ENCODE assay signal across 8 cellular contexts in genomic region chr12:82108615-82109014, GRCh38.
"Had no signal": no experiment of that assay in that cellular context is flagged by ENCODE, and none has a peak within 500 bp of the region (broad histone marks: within the 10 kb centered on the region; RNA-seq: fewer than 3 reads in every experiment).

No MANE protein-coding gene starts in this region.

- H3K27ac Mint-ChIP-seq: H9 had no signal

- H3K4me2 ChIP-seq: KMS-11 had no signal

- H3K9ac ChIP-seq: KMS-11 had no signal

- H3K27ac ChIP-seq: KMS-11 had no signal

- FAIRE-seq: H54, HTR-8/SVneo had no signal

- H3K4me3 Mint-ChIP-seq: H9 had no signal

- H3K4me1 Mint-ChIP-seq: H9 had no signal

- H3K9me3 Mint-ChIP-seq: H9 had no signal

- DNase-seq: GOT3, H9, HCEC 1CT, Kasumi-1, KBM-7 had no signal
